ENCODE assay signal across 8 cellular contexts in genomic region chr11:128290106-128290840, GRCh38.
A peak's percentile ranks its signal among the peaks of the same experiment; 100 is the strongest.
DNase-seq lines count a peak whose midpoint lies in the region; ATAC-seq and TF ChIP-seq lines count a peak whose summit lies in the region.

No MANE protein-coding gene starts in this region.

- peaks cover 6% of the 10 kb centered on the region for H3F3A ChIP-seq in smooth muscle cell (ENCODE audit: low read depth)

- no peaks in the 10 kb centered on the region for H3K79me2 ChIP-seq in smooth muscle cell (ENCODE audit: low read depth)

- H3K36me3 ChIP-seq in iPS DF 6.9 (ENCODE audit: control insufficient read depth, insufficient read depth, low read length) (no peaks in the 10 kb centered on the region), smooth muscle cell (ENCODE audit: low read depth) (no peaks in the 10 kb centered on the region)

- no peak overlapping the region for H3K27ac ChIP-seq in iPS DF 6.9 (ENCODE audit: low read length)
- peak overlapping the region; percentile 18 for H3K27ac ChIP-seq in smooth muscle cell (ENCODE audit: low read depth)

- WGBS in iPS DF 6.9 (ENCODE audit: insufficient coverage, insufficient read length), result no CpG with 5 or more reads among the region's 16 CpGs
- WGBS in smooth muscle cell (ENCODE audit: low lambda C conversion rate), result 34% methylated on average over 16 of the region's 16 CpGs

- H3K4me1 ChIP-seq in iPS DF 6.9 (ENCODE audit: control insufficient read depth, insufficient read depth, low read length) (0 out of 2 replicates have a peak, but pooled peaks cover 1% of the 10 kb centered on the region), smooth muscle cell (ENCODE audit: low read depth) (peaks cover 3% of the 10 kb centered on the region)

- no peak overlapping the region for H3K9ac ChIP-seq in smooth muscle cell (ENCODE audit: low read depth)

- peak; percentile 41 to 71 for DNase-seq in NCI-H524 (lab: John Stamatoyannopoulos, UW)
- no peak for DNase-seq in NCI-H524 treated with DMSO at 0.1 percent for 48 hours (lab: John Stamatoyannopoulos, UW)
- DNase-seq in NCI-H1092 (lab: John Stamatoyannopoulos, UW), result peak; percentile 69
- DNase-seq in T-helper 22 cell (ENCODE audit: low read depth), result peak; percentile 54
- DNase-seq in astrocyte of the hippocampus (ENCODE audit: low read depth, low spot score), result peak; percentile 82
- DNase-seq in iPS DF 6.9 (ENCODE audit: low read depth, low spot score), result peak; percentile 11
- DNase-seq in smooth muscle cell (lab: John Stamatoyannopoulos, UW; ENCODE audit: unreplicated experiment), result no peak

- H3K27me3 ChIP-seq in iPS DF 6.9 (ENCODE audit: control insufficient read depth, insufficient read depth, low read length) (no peaks in the 10 kb centered on the region), smooth muscle cell (ENCODE audit: low read depth) (no peaks in the 10 kb centered on the region)

- H4K20me1 ChIP-seq in smooth muscle cell (ENCODE audit: low read depth), result no peaks in the 10 kb centered on the region

- H3K4me2 ChIP-seq in smooth muscle cell, result peak overlapping the region; percentile 35

- no peaks in the 10 kb centered on the region for H3K9me3 ChIP-seq in iPS DF 6.9 (ENCODE audit: control insufficient read depth, insufficient read depth, low read length)
- H3K9me3 ChIP-seq in smooth muscle cell (replicated peaks; ENCODE audit: low read depth), result no peaks in the 10 kb centered on the region

- H2AFZ ChIP-seq in smooth muscle cell (ENCODE audit: low read depth), result no peak overlapping the region

- peak; percentile 80 for TF ChIP-seq CTCF in smooth muscle cell (IDR thresholded peaks at IDR 0.05; ENCODE audit: borderline replicate concordance, insufficient read depth, poor library complexity, severe bottlenecking)

- peak; percentile 75 for ATAC-seq in HG02623 (IDR thresholded peaks at IDR 0.05; ENCODE audit: unreplicated experiment)

- H3K4me3 ChIP-seq in iPS DF 6.9 (ENCODE audit: low read length) (no peak overlapping the region), smooth muscle cell (no peak overlapping the region)

Comparison
In these comparisons a context has a peak if more than half of its experiments do, and no peak if none do; other contexts are left out.
1. DNase-seq: peak in NCI-H524 (2 of 2), NCI-H1092 (single experiment), T-helper 22 cell (single experiment), astrocyte of the hippocampus (single experiment) and iPS DF 6.9 (single experiment); none in NCI-H524 treated with DMSO at 0.1 percent for 48 hours (single experiment) and smooth muscle cell (single experiment).